Comparison of ENCODE assay signal across 7 cellular contexts in the genomic region with DNA sequence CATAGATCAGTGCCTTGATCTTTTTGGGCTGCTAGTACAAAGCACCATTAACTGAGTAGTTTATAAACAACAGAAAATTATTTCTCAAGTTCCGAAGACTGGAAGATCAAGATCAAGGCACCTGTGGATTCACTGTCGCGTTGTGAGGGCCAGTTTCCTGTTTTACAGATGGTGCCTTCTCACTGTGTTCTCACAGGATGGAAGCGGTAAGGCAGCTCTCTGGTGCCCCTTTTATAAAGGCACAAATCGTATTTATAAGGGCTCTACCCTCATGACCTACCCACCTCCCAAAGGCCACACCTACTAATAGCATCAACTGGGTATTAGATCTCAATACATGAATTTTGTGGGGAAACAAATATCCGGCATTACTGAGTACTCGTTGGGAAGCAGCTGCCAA.
"Had no signal": no experiment of that assay in that cellular context is flagged by ENCODE, and none has a peak within 500 bp of the region (broad histone marks: within the 10 kb centered on the region; RNA-seq: fewer than 3 reads in every experiment).

No MANE protein-coding gene starts in this region.

- H3K36me3 ChIP-seq: HAP-1 had no signal

- DNase-seq: GM23248, H7, IMR-90, KG1 had no signal

- H3K9ac ChIP-seq: GM23248 had no signal

- H3K9me3 ChIP-seq: HAP-1 had no signal

- ATAC-seq: HCT116 had no signal

- H3K4me3 ChIP-seq: GM23248, HAP-1 had no signal

- H3K4me1 ChIP-seq: HAP-1 had no signal

- H3K27ac ChIP-seq: GM23248 had no signal

- FAIRE-seq: HTR-8/SVneo had no signal

- H2AFZ ChIP-seq: GM23248 had no signal
